ENCODE assay signal across 13 cellular contexts in the genomic region with DNA sequence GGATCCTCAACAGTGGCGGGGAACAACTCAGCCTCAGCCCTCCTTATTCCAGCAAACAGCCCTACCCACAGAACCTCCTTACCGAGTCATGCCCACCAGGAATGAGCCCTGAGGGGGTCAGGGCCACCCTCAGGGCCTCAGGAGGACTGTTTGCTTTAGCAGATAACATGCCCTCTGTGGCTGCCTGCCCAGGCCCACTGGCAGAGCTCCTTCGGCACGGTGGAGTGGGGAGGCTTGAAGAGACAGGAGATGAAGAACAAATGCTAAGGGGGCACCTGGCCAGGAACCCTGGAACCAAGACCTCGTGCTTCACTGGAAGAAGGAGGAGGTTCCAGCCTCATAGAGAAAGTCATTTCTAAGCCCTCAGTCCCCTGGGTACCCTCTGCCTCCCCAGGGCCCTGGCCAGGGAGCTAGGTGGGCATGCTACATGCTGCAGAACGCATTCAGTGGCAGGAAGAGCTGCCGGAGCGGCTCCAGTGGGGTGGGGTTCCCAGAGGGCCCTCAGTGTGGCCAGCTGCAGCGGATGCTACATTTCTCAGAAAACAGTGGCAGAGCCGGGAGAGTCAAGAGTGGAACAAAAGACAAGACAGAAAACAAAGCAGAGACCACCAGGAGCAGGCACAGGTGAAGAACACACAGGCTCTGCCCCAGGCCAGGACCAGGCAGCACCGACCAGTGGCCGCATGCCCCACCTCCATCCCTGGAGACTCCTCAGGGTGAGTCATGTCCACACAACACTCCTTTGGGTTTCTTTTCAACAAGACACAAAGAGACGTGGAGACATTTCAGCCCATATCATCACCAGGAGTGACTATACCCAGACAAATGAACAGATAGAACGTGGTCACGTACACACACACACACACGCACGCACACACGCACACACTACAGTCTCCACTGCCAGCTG. TPM values are rescaled to one million over a fixed set of nuclear protein-coding genes. Genes with fewer than 3 reads are reported as not detected.
A peak's percentile ranks its signal among the peaks of the same experiment; 100 is the strongest.
DNase-seq lines count a peak whose midpoint lies in the region; ATAC-seq and TF ChIP-seq lines count a peak whose summit lies in the region.
"Had no signal": no experiment of that assay in that cellular context is flagged by ENCODE, and none has a peak within 500 bp of the region (broad histone marks: within the 10 kb centered on the region; RNA-seq: fewer than 3 reads in every experiment).

No MANE protein-coding gene starts in this region.

- H3K9me3 ChIP-seq in left lung: no peaks in the 10 kb centered on the region
- H3K9me3 ChIP-seq: neutrophil had no signal

- H3K27ac ChIP-seq in left lung: no peak overlapping the region
- H3K27ac ChIP-seq: neutrophil had no signal

- no peaks in the 10 kb centered on the region for H3K9me3 Mint-ChIP-seq in activated naive CD4-positive, alpha-beta T cell treated with anti-CD3 and anti-CD28 coated beads, Interleukin-2, amount 10 ng/mL, durations not matched to agents 7 days and 5 days
- H3K9me3 Mint-ChIP-seq: CD8-positive, alpha-beta memory T cell had no signal

- H3K4me3 ChIP-seq in astrocyte of the spinal cord (ENCODE audit: low read depth, low read length) (no peak overlapping the region), left lung (no peak overlapping the region)

- H3K4me1 ChIP-seq in left lung: no peaks in the 10 kb centered on the region

- H3K36me3 ChIP-seq in left lung: no peaks in the 10 kb centered on the region
- H3K36me3 ChIP-seq: neutrophil had no signal

- H3K4me3 Mint-ChIP-seq in activated naive CD4-positive, alpha-beta T cell treated with anti-CD3 and anti-CD28 coated beads, Interleukin-2, amount 10 ng/mL, durations not matched to agents 7 days and 5 days: no peak overlapping the region
- H3K4me3 Mint-ChIP-seq: CD8-positive, alpha-beta memory T cell had no signal

- CTCF ChIA-PET in activated naive CD4-positive, alpha-beta T cell treated with anti-CD3 and anti-CD28 coated beads, Interleukin-2, amount 10 ng/mL, durations not matched to agents 7 days and 5 days (lab: Charles Lee): interaction anchor here (0.6 to 1.4 kb wide), 10 partner anchors 37 to 228 kb away, joined by 3 to 6 read pairs (median 3); no protein-coding TSS in a partner anchor

- no peaks in the 10 kb centered on the region for H3K27me3 ChIP-seq in left lung

- intact Hi-C loops in left lung (cut with DNase I): no loop called here

- H3K4me1 Mint-ChIP-seq in activated naive CD4-positive, alpha-beta T cell treated with anti-CD3 and anti-CD28 coated beads, Interleukin-2, amount 10 ng/mL, durations not matched to agents 7 days and 5 days: peaks cover 27% of the 10 kb centered on the region

- H3K27me3 Mint-ChIP-seq in activated naive CD4-positive, alpha-beta T cell treated with anti-CD3 and anti-CD28 coated beads, Interleukin-2, amount 10 ng/mL, durations not matched to agents 7 days and 5 days: peaks cover 29% of the 10 kb centered on the region

- no peak for TF ChIP-seq CTCF in astrocyte of the spinal cord (IDR thresholded peaks at IDR 0.05; ENCODE audit: low read depth, low read length)
- no peak for TF ChIP-seq CTCF in left lung (IDR thresholded peaks at IDR 0.05)

- in situ Hi-C loops in astrocyte of the spinal cord (cut with HindIII; ENCODE audit: low sequenced_read_pairs): no loop called here

- no peak overlapping the region for H3K27ac Mint-ChIP-seq in activated naive CD4-positive, alpha-beta T cell treated with anti-CD3 and anti-CD28 coated beads, Interleukin-2, amount 10 ng/mL, durations not matched to agents 7 days and 5 days

- no peaks in the 10 kb centered on the region for H3K36me3 Mint-ChIP-seq in activated naive CD4-positive, alpha-beta T cell treated with anti-CD3 and anti-CD28 coated beads, Interleukin-2, amount 10 ng/mL, durations not matched to agents 7 days and 5 days

- ATAC-seq in left lung: peak; percentile 9
- ATAC-seq: activated CD4-positive, CD25-positive, alpha-beta regulatory T cell treated with anti-CD3 and anti-CD28 coated beads, Interleukin-2, amount 50 U/mL, for 24 hours had no signal

- peak; percentile 10 for DNase-seq in EH (ENCODE audit: low read depth)
- DNase-seq in LHCN-M2 (ENCODE audit: low read depth): peak; percentile 55
- peak; percentile 9 for DNase-seq in astrocyte of the spinal cord (ENCODE audit: low read depth, low spot score)
- DNase-seq in left lung: no peak
- no peak for DNase-seq in 8988T
- DNase-seq in activated T-cell treated with anti-CD3 and anti-CD28 coated beads, Interleukin-2, amount 50 U/mL, for 1 hour: no peak
- no peak for DNase-seq in activated naive CD4-positive, alpha-beta T cell treated with anti-CD3 and anti-CD28 coated beads, Interleukin-2, amount 10 ng/mL, durations not matched to agents 7 days and 5 days
- no peak for DNase-seq in activated T-cell treated with anti-CD3 and anti-CD28 coated beads, Interleukin-2, amount 50 U/mL, for 48 hours
- DNase-seq: hippocampal formation; NK-92 treated with Interleukin-12 subunit alpha and Interleukin-12 subunit beta, amount 100 ng/mL, for 24 hours had no signal

RNA-seq across cellular contexts. Expression of gene RIMS3, which starts 39.8 kb away (rescaled TPM):
- total RNA-seq in LHCN-M2 (2014; rRNA removed) (0.11 and 0.19 TPM in 2 replicates), left lung (1 to 10 TPM; 4.4 to 5.0 TPM)
- polyA plus RNA-seq in LHCN-M2 (2012): 0.10 TPM

Comparison
In these comparisons a context has a peak if more than half of its experiments do, and no peak if none do; other contexts are left out.
1. DNase-seq: peak in EH (single experiment), LHCN-M2 (single experiment) and astrocyte of the spinal cord (single experiment); none in left lung (0 of 2), 8988T (single experiment), activated T-cell treated with anti-CD3 and anti-CD28 coated beads, Interleukin-2, amount 50 U/mL, for 1 hour (single experiment), activated naive CD4-positive, alpha-beta T cell treated with anti-CD3 and anti-CD28 coated beads, Interleukin-2, amount 10 ng/mL, durations not matched to agents 7 days and 5 days (single experiment) and activated T-cell treated with anti-CD3 and anti-CD28 coated beads, Interleukin-2, amount 50 U/mL, for 48 hours (0 of 2).